Comparison of ENCODE assay signal across 1 cellular context in the genomic region with DNA sequence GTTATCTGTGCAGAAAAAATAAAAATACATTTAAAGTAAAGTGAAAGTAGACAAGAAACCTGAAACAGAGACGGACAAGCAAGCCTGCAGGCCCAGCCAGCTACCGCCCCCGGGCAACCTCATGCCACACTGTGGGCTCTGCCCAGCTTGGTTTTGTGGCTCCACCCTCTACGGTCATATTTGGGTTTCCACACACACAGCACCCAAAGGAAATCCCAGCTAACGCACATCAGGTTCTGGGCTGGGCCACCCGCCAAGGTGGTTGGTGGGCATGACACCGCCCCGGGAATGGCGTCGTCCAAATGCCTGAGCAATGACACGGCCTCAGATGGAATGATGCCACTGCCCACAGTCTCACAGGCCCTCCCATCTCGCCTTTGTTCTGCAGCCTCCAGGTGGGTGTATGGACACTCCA.
TF ChIP-seq lines count a peak whose summit lies in the region.

No MANE protein-coding gene starts in this region.

TF ChIP-seq in HCT116, 20 proteins besides CTCF, POLR2A, EP300 and RAD21 (continued from another document):
- TF ChIP-seq REST (IDR thresholded peaks at IDR 0.05; ENCODE audit: low read depth) (no peak), POLR2AphosphoS5 (IDR thresholded peaks at IDR 0.05; ENCODE audit: low read depth, low read length) (peak; percentile 59), ZNF274 (IDR thresholded peaks at IDR 0.05; ENCODE audit: low read depth, low read length) (no peak), CBX3 (IDR thresholded peaks at IDR 0.05; ENCODE audit: low read depth) (peak; percentile 57; the same call in 1 of the 2 replicates), CEBPB (IDR thresholded peaks at IDR 0.05; ENCODE audit: low read depth) (no peak; the same call in 1 of the 2 replicates), YY1 (IDR thresholded peaks at IDR 0.05; ENCODE audit: extremely low read depth, insufficient replicate concordance, low read depth, low read length) (peak; percentile 75), SRF (IDR thresholded peaks at IDR 0.05; ENCODE audit: low read depth) (peak; percentile 95), TCF7L2 (IDR thresholded peaks at IDR 0.05; ENCODE audit: borderline replicate concordance, extremely low read depth, insufficient read depth, insufficient read length) (peak; percentile 32), SP1 (IDR thresholded peaks at IDR 0.05; ENCODE audit: low read depth) (peak; percentile 83), FOSL1 (IDR thresholded peaks at IDR 0.05; ENCODE audit: low read depth) (peak; percentile 72), ELF1 (IDR thresholded peaks at IDR 0.05; ENCODE audit: borderline replicate concordance, low read depth) (no peak)
